1 cellular context compared by ENCODE assay signal in the genomic region with DNA sequence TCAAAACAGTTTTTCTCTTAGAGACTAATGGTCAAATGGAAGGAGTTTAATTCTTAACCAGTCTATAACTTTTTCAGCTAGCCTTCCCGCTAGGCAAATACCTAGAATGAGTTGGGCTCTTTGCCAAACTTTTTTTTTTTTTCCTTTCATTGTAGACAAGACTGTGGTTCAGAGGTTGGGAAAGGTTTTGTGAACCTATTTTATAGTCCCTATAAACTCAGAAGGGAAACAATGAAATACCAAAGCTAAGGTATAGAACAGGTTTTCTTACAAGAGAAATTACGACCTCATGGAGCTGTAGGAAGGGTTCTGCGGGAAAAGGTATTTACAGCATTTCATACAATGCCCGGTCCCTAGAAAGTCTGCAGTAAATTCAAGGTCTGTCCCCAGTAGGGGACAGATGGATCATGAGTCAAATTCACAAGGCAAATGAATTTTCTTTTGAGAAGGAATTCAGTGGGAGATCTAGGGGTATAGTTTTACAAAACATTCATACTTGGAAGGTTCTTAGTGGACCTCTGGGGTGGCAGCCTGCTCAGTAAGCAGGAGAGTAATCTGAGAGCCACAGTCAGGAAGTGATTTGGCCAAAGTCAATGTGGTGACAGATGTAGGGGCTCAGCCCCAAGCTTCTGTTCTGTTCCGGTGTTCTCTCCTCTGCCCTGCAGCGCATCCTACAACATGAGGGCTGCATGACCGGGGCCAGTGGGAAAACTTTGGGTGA.
TF ChIP-seq lines count a peak whose summit lies in the region.

No MANE protein-coding gene starts in this region.

TF ChIP-seq in HepG2, 621 proteins besides CTCF, POLR2A, EP300 and RAD21 (continued from another document and continues in another):
- TF ChIP-seq, protein P1, sequence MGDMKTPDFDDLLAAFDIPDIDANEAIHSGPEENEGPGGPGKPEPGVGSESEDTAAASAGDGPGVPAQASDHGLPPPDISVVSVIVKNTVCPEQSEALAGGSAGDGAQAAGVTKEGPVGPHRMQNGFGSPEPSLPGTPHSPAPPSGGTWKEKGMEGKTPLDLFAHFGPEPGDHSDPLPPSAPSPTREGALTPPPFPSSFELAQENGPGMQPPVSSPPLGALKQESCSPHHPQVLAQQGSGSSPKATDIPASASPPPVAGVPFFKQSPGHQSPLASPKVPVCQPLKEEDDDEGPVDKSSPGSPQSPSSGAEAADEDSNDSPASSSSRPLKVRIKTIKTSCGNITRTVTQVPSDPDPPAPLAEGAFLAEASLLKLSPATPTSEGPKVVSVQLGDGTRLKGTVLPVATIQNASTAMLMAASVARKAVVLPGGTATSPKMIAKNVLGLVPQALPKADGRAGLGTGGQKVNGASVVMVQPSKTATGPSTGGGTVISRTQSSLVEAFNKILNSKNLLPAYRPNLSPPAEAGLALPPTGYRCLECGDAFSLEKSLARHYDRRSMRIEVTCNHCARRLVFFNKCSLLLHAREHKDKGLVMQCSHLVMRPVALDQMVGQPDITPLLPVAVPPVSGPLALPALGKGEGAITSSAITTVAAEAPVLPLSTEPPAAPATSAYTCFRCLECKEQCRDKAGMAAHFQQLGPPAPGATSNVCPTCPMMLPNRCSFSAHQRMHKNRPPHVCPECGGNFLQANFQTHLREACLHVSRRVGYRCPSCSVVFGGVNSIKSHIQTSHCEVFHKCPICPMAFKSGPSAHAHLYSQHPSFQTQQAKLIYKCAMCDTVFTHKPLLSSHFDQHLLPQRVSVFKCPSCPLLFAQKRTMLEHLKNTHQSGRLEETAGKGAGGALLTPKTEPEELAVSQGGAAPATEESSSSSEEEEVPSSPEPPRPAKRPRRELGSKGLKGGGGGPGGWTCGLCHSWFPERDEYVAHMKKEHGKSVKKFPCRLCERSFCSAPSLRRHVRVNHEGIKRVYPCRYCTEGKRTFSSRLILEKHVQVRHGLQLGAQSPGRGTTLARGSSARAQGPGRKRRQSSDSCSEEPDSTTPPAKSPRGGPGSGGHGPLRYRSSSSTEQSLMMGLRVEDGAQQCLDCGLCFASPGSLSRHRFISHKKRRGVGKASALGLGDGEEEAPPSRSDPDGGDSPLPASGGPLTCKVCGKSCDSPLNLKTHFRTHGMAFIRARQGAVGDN (CRISPR knock-in tag; IDR thresholded peaks at IDR 0.05), result peak; percentile 71
- TF ChIP-seq CBX1 (IDR thresholded peaks at IDR 0.05; ENCODE audit: low read depth) (no peak), ZIK1 (CRISPR knock-in tag; IDR thresholded peaks at IDR 0.05; ENCODE audit: borderline replicate concordance, low read depth) (no peak), NR2F6 (IDR thresholded peaks at IDR 0.05) (no peak), NR2F6 (CRISPR knock-in tag; IDR thresholded peaks at IDR 0.05) (0 out of 2 replicates have a peak, but pooled peaks have one; percentile 18), CCAR2 (optimal IDR thresholded peaks at IDR 0.05; ENCODE audit: low read depth, low read length) (no peak), FOSL2 (CRISPR knock-in tag; IDR thresholded peaks at IDR 0.05) (peak; percentile 58; the same call in 1 of the 2 replicates), NCOR1 (IDR thresholded peaks at IDR 0.05; ENCODE audit: borderline replicate concordance, low read length) (peak; percentile 26; the same call in 1 of the 2 replicates), ZSCAN30 (CRISPR knock-in tag; IDR thresholded peaks at IDR 0.05) (0 out of 2 replicates have a peak, but pooled peaks have one; percentile 50), ZNF496 (CRISPR knock-in tag; IDR thresholded peaks at IDR 0.05; ENCODE audit: insufficient replicate concordance) (no peak), ZSCAN31 (CRISPR knock-in tag; IDR thresholded peaks at IDR 0.05; ENCODE audit: low read depth) (0 out of 2 replicates have a peak, but pooled peaks have one; percentile 31), ELF3 (CRISPR knock-in tag; IDR thresholded peaks at IDR 0.05) (peak; percentile 59), ZBTB1 (CRISPR knock-in tag; IDR thresholded peaks at IDR 0.05; ENCODE audit: borderline replicate concordance) (no peak), LCORL (IDR thresholded peaks at IDR 0.05) (no peak), LCORL (CRISPR knock-in tag; IDR thresholded peaks at IDR 0.05) (peak; percentile 71), FLYWCH1 (CRISPR knock-in tag; IDR thresholded peaks at IDR 0.05) (no peak), ELF1 (CRISPR knock-in tag; IDR thresholded peaks at IDR 0.05) (peak; percentile 49; the same call in 1 of the 2 replicates), BORCS8-MEF2B (CRISPR knock-in tag; IDR thresholded peaks at IDR 0.05) (no peak), ZNF737 (CRISPR knock-in tag; IDR thresholded peaks at IDR 0.05; ENCODE audit: borderline replicate concordance) (no peak), ZNF33B (CRISPR knock-in tag; IDR thresholded peaks at IDR 0.05) (no peak), TEAD2 (CRISPR knock-in tag; IDR thresholded peaks at IDR 0.05) (no peak), ZNF367 (CRISPR knock-in tag; IDR thresholded peaks at IDR 0.05; ENCODE audit: borderline replicate concordance) (no peak), HOXA9 (CRISPR knock-in tag; IDR thresholded peaks at IDR 0.05; ENCODE audit: borderline replicate concordance) (no peak)
- TF ChIP-seq, protein P2, sequence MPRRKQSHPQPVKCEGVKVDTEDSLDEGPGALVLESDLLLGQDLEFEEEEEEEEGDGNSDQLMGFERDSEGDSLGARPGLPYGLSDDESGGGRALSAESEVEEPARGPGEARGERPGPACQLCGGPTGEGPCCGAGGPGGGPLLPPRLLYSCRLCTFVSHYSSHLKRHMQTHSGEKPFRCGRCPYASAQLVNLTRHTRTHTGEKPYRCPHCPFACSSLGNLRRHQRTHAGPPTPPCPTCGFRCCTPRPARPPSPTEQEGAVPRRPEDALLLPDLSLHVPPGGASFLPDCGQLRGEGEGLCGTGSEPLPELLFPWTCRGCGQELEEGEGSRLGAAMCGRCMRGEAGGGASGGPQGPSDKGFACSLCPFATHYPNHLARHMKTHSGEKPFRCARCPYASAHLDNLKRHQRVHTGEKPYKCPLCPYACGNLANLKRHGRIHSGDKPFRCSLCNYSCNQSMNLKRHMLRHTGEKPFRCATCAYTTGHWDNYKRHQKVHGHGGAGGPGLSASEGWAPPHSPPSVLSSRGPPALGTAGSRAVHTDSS (CRISPR knock-in tag; conservative IDR thresholded peaks at IDR 0.05), result no peak
- TF ChIP-seq, protein P3, sequence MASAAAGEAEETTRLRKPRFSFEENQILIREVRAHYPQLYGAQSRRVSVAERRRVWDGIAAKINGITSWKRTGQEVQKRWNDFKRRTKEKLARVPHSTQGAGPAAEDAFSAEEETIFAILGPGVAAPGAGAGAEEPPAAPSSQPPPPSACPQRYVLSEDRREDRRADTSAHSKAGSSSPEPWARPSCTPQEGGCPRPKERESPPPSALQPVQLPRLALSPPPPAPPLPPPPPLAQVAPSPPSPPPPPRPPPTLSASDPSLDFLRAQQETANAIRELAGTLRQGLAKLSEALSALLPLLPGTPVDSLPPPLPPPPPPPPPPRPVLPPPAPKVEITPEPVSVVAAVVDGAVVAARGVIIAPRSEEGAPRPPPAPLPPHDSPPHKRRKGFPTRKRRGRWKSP (CRISPR knock-in tag; IDR thresholded peaks at IDR 0.05), result no peak
- TF ChIP-seq, protein P4, sequence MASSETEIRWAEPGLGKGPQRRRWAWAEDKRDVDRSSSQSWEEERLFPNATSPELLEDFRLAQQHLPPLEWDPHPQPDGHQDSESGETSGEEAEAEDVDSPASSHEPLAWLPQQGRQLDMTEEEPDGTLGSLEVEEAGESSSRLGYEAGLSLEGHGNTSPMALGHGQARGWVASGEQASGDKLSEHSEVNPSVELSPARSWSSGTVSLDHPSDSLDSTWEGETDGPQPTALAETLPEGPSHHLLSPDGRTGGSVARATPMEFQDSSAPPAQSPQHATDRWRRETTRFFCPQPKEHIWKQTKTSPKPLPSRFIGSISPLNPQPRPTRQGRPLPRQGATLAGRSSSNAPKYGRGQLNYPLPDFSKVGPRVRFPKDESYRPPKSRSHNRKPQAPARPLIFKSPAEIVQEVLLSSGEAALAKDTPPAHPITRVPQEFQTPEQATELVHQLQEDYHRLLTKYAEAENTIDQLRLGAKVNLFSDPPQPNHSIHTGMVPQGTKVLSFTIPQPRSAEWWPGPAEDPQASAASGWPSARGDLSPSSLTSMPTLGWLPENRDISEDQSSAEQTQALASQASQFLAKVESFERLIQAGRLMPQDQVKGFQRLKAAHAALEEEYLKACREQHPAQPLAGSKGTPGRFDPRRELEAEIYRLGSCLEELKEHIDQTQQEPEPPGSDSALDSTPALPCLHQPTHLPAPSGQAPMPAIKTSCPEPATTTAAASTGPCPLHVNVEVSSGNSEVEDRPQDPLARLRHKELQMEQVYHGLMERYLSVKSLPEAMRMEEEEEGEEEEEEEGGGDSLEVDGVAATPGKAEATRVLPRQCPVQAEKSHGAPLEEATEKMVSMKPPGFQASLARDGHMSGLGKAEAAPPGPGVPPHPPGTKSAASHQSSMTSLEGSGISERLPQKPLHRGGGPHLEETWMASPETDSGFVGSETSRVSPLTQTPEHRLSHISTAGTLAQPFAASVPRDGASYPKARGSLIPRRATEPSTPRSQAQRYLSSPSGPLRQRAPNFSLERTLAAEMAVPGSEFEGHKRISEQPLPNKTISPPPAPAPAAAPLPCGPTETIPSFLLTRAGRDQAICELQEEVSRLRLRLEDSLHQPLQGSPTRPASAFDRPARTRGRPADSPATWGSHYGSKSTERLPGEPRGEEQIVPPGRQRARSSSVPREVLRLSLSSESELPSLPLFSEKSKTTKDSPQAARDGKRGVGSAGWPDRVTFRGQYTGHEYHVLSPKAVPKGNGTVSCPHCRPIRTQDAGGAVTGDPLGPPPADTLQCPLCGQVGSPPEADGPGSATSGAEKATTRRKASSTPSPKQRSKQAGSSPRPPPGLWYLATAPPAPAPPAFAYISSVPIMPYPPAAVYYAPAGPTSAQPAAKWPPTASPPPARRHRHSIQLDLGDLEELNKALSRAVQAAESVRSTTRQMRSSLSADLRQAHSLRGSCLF (CRISPR knock-in tag; IDR thresholded peaks at IDR 0.05; ENCODE audit: borderline replicate concordance), result no peak
- TF ChIP-seq, protein P5, sequence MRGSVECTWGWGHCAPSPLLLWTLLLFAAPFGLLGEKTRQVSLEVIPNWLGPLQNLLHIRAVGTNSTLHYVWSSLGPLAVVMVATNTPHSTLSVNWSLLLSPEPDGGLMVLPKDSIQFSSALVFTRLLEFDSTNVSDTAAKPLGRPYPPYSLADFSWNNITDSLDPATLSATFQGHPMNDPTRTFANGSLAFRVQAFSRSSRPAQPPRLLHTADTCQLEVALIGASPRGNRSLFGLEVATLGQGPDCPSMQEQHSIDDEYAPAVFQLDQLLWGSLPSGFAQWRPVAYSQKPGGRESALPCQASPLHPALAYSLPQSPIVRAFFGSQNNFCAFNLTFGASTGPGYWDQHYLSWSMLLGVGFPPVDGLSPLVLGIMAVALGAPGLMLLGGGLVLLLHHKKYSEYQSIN (CRISPR knock-in tag; IDR thresholded peaks at IDR 0.05; ENCODE audit: borderline replicate concordance), result no peak
- TF ChIP-seq, protein P6, sequence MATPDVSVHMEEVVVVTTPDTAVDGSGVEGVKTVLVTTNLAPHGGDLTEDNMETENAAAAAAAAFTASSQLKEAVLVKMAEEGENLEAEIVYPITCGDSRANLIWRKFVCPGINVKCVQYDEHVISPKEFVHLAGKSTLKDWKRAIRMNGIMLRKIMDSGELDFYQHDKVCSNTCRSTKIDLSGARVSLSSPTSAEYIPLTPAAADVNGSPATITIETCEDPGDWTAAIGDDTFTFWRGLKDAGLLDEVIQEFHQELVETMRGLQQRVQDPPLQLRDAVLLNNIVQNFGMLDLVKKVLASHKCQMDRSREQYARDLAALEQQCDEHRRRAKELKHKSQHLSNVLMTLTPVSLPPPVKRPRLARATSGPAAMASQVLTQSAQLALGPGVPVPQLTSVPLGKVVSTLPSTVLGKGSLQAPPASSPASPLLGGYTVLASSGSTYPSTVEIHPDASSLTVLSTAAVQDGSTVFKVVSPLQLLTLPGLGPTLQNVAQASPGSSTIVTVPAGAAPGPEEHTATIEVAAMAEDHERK (CRISPR knock-in tag; IDR thresholded peaks at IDR 0.05; ENCODE audit: low read depth), result no peak
- TF ChIP-seq, protein P7, sequence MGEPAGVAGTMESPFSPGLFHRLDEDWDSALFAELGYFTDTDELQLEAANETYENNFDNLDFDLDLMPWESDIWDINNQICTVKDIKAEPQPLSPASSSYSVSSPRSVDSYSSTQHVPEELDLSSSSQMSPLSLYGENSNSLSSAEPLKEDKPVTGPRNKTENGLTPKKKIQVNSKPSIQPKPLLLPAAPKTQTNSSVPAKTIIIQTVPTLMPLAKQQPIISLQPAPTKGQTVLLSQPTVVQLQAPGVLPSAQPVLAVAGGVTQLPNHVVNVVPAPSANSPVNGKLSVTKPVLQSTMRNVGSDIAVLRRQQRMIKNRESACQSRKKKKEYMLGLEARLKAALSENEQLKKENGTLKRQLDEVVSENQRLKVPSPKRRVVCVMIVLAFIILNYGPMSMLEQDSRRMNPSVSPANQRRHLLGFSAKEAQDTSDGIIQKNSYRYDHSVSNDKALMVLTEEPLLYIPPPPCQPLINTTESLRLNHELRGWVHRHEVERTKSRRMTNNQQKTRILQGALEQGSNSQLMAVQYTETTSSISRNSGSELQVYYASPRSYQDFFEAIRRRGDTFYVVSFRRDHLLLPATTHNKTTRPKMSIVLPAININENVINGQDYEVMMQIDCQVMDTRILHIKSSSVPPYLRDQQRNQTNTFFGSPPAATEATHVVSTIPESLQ (CRISPR knock-in tag; conservative IDR thresholded peaks at IDR 0.05), result no peak
- TF ChIP-seq, protein P8, sequence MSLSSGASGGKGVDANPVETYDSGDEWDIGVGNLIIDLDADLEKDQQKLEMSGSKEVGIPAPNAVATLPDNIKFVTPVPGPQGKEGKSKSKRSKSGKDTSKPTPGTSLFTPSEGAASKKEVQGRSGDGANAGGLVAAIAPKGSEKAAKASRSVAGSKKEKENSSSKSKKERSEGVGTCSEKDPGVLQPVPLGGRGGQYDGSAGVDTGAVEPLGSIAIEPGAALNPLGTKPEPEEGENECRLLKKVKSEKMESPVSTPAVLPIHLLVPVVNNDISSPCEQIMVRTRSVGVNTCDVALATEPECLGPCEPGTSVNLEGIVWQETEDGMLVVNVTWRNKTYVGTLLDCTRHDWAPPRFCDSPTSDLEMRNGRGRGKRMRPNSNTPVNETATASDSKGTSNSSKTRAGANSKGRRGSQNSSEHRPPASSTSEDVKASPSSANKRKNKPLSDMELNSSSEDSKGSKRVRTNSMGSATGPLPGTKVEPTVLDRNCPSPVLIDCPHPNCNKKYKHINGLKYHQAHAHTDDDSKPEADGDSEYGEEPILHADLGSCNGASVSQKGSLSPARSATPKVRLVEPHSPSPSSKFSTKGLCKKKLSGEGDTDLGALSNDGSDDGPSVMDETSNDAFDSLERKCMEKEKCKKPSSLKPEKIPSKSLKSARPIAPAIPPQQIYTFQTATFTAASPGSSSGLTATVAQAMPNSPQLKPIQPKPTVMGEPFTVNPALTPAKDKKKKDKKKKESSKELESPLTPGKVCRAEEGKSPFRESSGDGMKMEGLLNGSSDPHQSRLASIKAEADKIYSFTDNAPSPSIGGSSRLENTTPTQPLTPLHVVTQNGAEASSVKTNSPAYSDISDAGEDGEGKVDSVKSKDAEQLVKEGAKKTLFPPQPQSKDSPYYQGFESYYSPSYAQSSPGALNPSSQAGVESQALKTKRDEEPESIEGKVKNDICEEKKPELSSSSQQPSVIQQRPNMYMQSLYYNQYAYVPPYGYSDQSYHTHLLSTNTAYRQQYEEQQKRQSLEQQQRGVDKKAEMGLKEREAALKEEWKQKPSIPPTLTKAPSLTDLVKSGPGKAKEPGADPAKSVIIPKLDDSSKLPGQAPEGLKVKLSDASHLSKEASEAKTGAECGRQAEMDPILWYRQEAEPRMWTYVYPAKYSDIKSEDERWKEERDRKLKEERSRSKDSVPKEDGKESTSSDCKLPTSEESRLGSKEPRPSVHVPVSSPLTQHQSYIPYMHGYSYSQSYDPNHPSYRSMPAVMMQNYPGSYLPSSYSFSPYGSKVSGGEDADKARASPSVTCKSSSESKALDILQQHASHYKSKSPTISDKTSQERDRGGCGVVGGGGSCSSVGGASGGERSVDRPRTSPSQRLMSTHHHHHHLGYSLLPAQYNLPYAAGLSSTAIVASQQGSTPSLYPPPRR (CRISPR knock-in tag; IDR thresholded peaks at IDR 0.05; ENCODE audit: borderline replicate concordance), result no peak
